25 cellular contexts compared by ENCODE assay signal in the genomic region with DNA sequence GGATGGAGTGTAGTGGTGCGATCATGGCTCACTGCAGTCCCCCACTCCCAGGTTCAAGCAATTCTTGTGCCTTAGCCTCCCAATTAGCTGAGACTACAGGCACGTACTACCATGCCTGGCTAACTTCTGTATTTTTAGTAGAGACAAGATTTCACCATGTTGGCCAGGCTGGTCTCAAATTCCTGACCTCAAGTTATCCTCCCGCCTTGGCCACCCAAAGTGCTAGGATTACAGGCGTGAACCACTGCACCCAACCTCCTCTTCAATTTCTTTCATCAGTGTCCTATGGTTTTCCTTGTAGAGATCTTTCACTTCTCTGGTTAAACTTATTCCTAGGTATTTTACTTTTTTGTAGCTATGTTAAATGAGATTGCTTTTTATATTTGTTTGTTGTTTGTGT.
"Had no signal": no experiment of that assay in that cellular context is flagged by ENCODE, and none has a peak within 500 bp of the region (broad histone marks: within the 10 kb centered on the region; RNA-seq: fewer than 3 reads in every experiment).

No MANE protein-coding gene starts in this region.

- H3K4me1 ChIP-seq: esophagus squamous epithelium, parathyroid adenoma, prostate gland, right lobe of liver, testis, tibial nerve, upper lobe of right lung, vagina had no signal

- H3K27me3 ChIP-seq: right lobe of liver, testis, tibial nerve, upper lobe of right lung, vagina had no signal

- H3K4me3 ChIP-seq: esophagus squamous epithelium, lung, prostate gland, right lobe of liver, skin epidermis, testis, tibial nerve, upper lobe of right lung, vagina had no signal

- H3K27ac ChIP-seq: epithelial cell of prostate, esophagus squamous epithelium, parathyroid adenoma, prostate gland, right lobe of liver, skin epidermis, testis, tibial nerve, upper lobe of right lung, vagina had no signal

- ATAC-seq: effector memory CD8-positive, alpha-beta T cell; left cardiac atrium; left ventricle myocardium superior; right lobe of liver; stimulated activated naive B cell treated with anti-CD40 and anti-IgM and Interleukin-4, amounts not matched to agents 10 μg/mL and 1 μg/mL and 100 μg/mL, for 72 hours; stimulated activated naive CD8-positive, alpha-beta T cell treated with anti-CD3 and anti-CD28 coated beads, Interleukin-15, amount 100 ng/mL, for 72 hours; upper lobe of right lung had no signal

- H3K9ac ChIP-seq: parathyroid adenoma had no signal

- H3K36me3 ChIP-seq: esophagus squamous epithelium, prostate gland, right lobe of liver, tibial nerve, upper lobe of right lung, vagina had no signal

- DNase-seq: effector memory CD8-positive, alpha-beta T cell; esophagus squamous epithelium; foreskin fibroblast; immature natural killer cell; kidney; left cardiac atrium; left ventricle myocardium superior; mesenchymal stem cell; midbrain; naive B cell; retina; right lobe of liver; stimulated activated CD4-positive, alpha-beta T cell treated with anti-CD3 and anti-CD28 coated beads, Interleukin-2, amount 100 ng/mL, for 24 hours; stimulated activated CD4-positive, alpha-beta T cell treated with anti-CD3 and anti-CD28 coated beads, Interleukin-4, amount 100 ng/mL, for 4 hours; stimulated activated naive B cell treated with anti-CD40 and anti-IgM and Interleukin-4, amounts not matched to agents 10 μg/mL and 1 μg/mL and 100 μg/mL, for 72 hours; stimulated activated naive CD8-positive, alpha-beta T cell treated with anti-CD3 and anti-CD28 coated beads, Interleukin-15, amount 100 ng/mL, for 72 hours; testis; upper lobe of right lung had no signal

- H3K9me3 ChIP-seq: esophagus squamous epithelium, prostate gland, right lobe of liver, testis, tibial nerve, upper lobe of right lung, vagina had no signal
